1 cellular context compared by ENCODE assay signal in genomic region chr11:17276236-17277023, GRCh38.
TF ChIP-seq lines count a peak whose summit lies in the region.

Gene NUCB2, plus strand, starts transcription at chr11:17276739. Its CDS starts 18,585 bp downstream, at chr11:17295324.

TF ChIP-seq in K562, 482 proteins besides CTCF, POLR2A, EP300 and RAD21 (continued from another document and continues in another):
- TF ChIP-seq CBX1 (IDR thresholded peaks at IDR 0.05; ENCODE audit: low read depth) (no peak; the same call in 1 of the 2 replicates), THAP7 (CRISPR knock-in tag; IDR thresholded peaks at IDR 0.05) (no peak), CHD4 (IDR thresholded peaks at IDR 0.05; ENCODE audit: insufficient read depth, insufficient replicate concordance, low read depth, low read length, poor library complexity, severe bottlenecking) (no peak), BCLAF1 (IDR thresholded peaks at IDR 0.05; ENCODE audit: borderline replicate concordance in 1 of 2, control insufficient read depth in 1 of 2, low read depth in 2 of 2, low read length in 1 of 2) (no peak), NR0B1 (IDR thresholded peaks at IDR 0.05; ENCODE audit: partially characterized antibody) (no peak), SLC30A9 (CRISPR knock-in tag; IDR thresholded peaks at IDR 0.05) (no peak), SAFB2 (IDR thresholded peaks at IDR 0.05; ENCODE audit: borderline replicate concordance, low read depth, low read length, severe bottlenecking) (no peak), GATAD2B (IDR thresholded peaks at IDR 0.05; ENCODE audit: borderline replicate concordance) (no peak), HBP1 (CRISPR knock-in tag; IDR thresholded peaks at IDR 0.05) (no peak), NFIX (CRISPR knock-in tag; IDR thresholded peaks at IDR 0.05; ENCODE audit: low read depth) (no peak), BRCA1 (IDR thresholded peaks at IDR 0.05) (no peak), BRCA1 (CRISPR knock-in tag; IDR thresholded peaks at IDR 0.05) (no peak), HNRNPLL (IDR thresholded peaks at IDR 0.05; ENCODE audit: low read depth, low read length, poor library complexity, severe bottlenecking) (no peak), ZNF75A (CRISPR knock-in tag; IDR thresholded peaks at IDR 0.05) (no peak), ZNF316 (IDR thresholded peaks at IDR 0.05) (peak; percentile 89), ZNF146 (CRISPR knock-in tag; IDR thresholded peaks at IDR 0.05; ENCODE audit: unreplicated experiment) (peak; percentile 12), SMC3 (conservative IDR thresholded peaks at IDR 0.05; ENCODE audit: insufficient read depth, low read depth, low read length) (no peak), TCF7 (IDR thresholded peaks at IDR 0.05; ENCODE audit: borderline replicate concordance) (0 out of 2 replicates have a peak, but pooled peaks have one; percentile 42), TCFL5 (CRISPR knock-in tag; conservative IDR thresholded peaks at IDR 0.05) (no peak), MITF (IDR thresholded peaks at IDR 0.05) (0 out of 2 replicates have a peak, but pooled peaks have one; percentile 22), NFXL1 (CRISPR knock-in tag; IDR thresholded peaks at IDR 0.05) (no peak), ZNF668 (CRISPR knock-in tag; IDR thresholded peaks at IDR 0.05) (no peak), NELFE (IDR thresholded peaks at IDR 0.05; ENCODE audit: insufficient read depth, insufficient read length) (no peak), ZHX1 (conservative IDR thresholded peaks at IDR 0.05; ENCODE audit: low read length) (no peak), ZNF449 (CRISPR knock-in tag; IDR thresholded peaks at IDR 0.05) (no peak; the same call in 1 of the 2 replicates), ZBTB43 (CRISPR knock-in tag; IDR thresholded peaks at IDR 0.05) (peak; percentile 78), AFF1 (IDR thresholded peaks at IDR 0.05; ENCODE audit: low read depth in 1 of 2, partially characterized antibody in 2 of 2) (peak; percentile 57 to 61)
